In the genomic region with DNA sequence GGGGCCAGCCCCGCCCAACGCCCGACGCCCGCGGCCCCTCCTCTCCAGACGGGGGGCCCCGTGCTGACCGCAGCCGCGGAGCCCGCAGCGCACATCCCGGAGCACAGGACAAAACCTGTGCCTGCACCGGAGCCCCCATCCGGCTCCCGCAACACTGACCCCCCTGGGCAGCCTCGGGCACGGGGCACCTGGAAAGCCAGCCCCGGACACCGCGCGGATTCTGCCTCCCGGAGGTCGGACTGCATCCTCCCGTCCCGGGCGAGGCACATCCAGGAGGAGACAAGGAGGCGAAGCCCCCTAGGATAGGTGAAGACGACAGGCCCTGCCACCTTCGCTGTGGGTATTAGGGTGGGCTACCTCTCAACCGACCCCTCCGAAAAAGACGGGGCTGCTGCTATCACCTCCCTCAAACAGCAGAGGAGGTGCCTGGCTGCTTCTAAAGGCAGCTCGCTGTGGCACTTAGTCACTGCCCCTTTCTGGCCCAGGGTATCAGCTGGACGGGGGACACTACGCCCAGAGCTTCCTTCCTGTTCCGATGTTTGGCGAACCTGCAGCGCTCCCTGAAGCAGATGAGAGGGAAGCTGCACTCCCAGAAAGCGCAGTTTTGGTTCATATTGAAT, we compare ENCODE assay signal across 1 cellular context.
A peak's percentile ranks its signal among the peaks of the same experiment; 100 is the strongest.
TF ChIP-seq lines count a peak whose summit lies in the region.

No MANE protein-coding gene starts in this region.

TF ChIP-seq in K562, 482 proteins besides CTCF, POLR2A, EP300 and RAD21 (continued from another document and continues in another):
- TF ChIP-seq, protein P1, sequence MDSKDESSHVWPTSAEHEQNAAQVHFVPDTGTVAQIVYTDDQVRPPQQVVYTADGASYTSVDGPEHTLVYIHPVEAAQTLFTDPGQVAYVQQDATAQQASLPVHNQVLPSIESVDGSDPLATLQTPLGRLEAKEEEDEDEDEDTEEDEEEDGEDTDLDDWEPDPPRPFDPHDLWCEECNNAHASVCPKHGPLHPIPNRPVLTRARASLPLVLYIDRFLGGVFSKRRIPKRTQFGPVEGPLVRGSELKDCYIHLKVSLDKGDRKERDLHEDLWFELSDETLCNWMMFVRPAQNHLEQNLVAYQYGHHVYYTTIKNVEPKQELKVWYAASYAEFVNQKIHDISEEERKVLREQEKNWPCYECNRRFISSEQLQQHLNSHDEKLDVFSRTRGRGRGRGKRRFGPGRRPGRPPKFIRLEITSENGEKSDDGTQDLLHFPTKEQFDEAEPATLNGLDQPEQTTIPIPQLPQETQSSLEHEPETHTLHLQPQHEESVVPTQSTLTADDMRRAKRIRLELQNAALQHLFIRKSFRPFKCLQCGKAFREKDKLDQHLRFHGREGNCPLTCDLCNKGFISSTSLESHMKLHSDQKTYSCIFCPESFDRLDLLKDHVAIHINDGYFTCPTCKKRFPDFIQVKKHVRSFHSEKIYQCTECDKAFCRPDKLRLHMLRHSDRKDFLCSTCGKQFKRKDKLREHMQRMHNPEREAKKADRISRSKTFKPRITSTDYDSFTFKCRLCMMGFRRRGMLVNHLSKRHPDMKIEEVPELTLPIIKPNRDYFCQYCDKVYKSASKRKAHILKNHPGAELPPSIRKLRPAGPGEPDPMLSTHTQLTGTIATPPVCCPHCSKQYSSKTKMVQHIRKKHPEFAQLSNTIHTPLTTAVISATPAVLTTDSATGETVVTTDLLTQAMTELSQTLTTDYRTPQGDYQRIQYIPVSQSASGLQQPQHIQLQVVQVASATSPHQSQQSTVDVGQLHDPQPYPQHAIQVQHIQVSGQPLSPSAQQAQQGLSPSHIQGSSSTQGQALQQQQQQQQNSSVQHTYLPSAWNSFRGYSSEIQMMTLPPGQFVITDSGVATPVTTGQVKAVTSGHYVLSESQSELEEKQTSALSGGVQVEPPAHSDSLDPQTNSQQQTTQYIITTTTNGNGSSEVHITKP (IDR thresholded peaks at IDR 0.05; ENCODE audit: partially characterized antibody) = no peak
- TF ChIP-seq, protein P2, sequence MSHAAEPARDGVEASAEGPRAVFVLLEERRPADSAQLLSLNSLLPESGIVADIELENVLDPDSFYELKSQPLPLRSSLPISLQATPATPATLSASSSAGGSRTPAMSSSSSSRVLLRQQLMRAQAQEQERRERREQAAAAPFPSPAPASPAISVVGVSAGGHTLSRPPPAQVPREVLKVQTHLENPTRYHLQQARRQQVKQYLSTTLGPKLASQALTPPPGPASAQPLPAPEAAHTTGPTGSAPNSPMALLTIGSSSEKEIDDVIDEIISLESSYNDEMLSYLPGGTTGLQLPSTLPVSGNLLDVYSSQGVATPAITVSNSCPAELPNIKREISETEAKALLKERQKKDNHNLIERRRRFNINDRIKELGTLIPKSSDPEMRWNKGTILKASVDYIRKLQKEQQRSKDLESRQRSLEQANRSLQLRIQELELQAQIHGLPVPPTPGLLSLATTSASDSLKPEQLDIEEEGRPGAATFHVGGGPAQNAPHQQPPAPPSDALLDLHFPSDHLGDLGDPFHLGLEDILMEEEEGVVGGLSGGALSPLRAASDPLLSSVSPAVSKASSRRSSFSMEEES (CRISPR knock-in tag; IDR thresholded peaks at IDR 0.05) = no peak
- TF ChIP-seq SIN3A (IDR thresholded peaks at IDR 0.05; ENCODE audit: borderline replicate concordance in 2 of 2, control insufficient read depth in 1 of 2, low read depth in 2 of 2, low read length in 2 of 2) = no peak
- TF ChIP-seq NONO (IDR thresholded peaks at IDR 0.05; ENCODE audit: low read depth in 2 of 2, low read length in 1 of 2) = 0 out of 4 replicates have a peak, but pooled peaks of 1 of the 2 experiments have one; percentile 2
- no peak for TF ChIP-seq KLF10 (CRISPR knock-in tag; IDR thresholded peaks at IDR 0.05)
- TF ChIP-seq, protein P3, sequence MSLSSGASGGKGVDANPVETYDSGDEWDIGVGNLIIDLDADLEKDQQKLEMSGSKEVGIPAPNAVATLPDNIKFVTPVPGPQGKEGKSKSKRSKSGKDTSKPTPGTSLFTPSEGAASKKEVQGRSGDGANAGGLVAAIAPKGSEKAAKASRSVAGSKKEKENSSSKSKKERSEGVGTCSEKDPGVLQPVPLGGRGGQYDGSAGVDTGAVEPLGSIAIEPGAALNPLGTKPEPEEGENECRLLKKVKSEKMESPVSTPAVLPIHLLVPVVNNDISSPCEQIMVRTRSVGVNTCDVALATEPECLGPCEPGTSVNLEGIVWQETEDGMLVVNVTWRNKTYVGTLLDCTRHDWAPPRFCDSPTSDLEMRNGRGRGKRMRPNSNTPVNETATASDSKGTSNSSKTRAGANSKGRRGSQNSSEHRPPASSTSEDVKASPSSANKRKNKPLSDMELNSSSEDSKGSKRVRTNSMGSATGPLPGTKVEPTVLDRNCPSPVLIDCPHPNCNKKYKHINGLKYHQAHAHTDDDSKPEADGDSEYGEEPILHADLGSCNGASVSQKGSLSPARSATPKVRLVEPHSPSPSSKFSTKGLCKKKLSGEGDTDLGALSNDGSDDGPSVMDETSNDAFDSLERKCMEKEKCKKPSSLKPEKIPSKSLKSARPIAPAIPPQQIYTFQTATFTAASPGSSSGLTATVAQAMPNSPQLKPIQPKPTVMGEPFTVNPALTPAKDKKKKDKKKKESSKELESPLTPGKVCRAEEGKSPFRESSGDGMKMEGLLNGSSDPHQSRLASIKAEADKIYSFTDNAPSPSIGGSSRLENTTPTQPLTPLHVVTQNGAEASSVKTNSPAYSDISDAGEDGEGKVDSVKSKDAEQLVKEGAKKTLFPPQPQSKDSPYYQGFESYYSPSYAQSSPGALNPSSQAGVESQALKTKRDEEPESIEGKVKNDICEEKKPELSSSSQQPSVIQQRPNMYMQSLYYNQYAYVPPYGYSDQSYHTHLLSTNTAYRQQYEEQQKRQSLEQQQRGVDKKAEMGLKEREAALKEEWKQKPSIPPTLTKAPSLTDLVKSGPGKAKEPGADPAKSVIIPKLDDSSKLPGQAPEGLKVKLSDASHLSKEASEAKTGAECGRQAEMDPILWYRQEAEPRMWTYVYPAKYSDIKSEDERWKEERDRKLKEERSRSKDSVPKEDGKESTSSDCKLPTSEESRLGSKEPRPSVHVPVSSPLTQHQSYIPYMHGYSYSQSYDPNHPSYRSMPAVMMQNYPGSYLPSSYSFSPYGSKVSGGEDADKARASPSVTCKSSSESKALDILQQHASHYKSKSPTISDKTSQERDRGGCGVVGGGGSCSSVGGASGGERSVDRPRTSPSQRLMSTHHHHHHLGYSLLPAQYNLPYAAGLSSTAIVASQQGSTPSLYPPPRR (CRISPR knock-in tag; IDR thresholded peaks at IDR 0.05; ENCODE audit: borderline replicate concordance) = peak; percentile 35; the same call in 1 of the 2 replicates
- TF ChIP-seq ZKSCAN3 (CRISPR knock-in tag; IDR thresholded peaks at IDR 0.05) = no peak
- no peak for TF ChIP-seq POLR2B (IDR thresholded peaks at IDR 0.05; ENCODE audit: low read depth, partially characterized antibody)
- no peak for TF ChIP-seq NFIC (IDR thresholded peaks at IDR 0.05)
- TF ChIP-seq, protein P4, sequence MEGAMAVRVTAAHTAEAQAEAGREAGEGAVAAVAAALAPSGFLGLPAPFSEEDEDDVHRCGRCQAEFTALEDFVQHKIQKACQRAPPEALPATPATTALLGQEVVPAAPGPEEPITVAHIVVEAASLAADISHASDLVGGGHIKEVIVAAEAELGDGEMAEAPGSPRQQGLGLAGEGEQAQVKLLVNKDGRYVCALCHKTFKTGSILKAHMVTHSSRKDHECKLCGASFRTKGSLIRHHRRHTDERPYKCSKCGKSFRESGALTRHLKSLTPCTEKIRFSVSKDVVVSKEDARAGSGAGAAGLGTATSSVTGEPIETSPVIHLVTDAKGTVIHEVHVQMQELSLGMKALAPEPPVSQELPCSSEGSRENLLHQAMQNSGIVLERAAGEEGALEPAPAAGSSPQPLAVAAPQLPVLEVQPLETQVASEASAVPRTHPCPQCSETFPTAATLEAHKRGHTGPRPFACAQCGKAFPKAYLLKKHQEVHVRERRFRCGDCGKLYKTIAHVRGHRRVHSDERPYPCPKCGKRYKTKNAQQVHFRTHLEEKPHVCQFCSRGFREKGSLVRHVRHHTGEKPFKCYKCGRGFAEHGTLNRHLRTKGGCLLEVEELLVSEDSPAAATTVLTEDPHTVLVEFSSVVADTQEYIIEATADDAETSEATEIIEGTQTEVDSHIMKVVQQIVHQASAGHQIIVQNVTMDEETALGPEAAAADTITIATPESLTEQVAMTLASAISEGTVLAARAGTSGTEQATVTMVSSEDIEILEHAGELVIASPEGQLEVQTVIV (CRISPR knock-in tag; IDR thresholded peaks at IDR 0.05; ENCODE audit: borderline replicate concordance) = no peak
- no peak for TF ChIP-seq ZNF444 (CRISPR knock-in tag; IDR thresholded peaks at IDR 0.05)
- no peak for TF ChIP-seq CSDE1 (IDR thresholded peaks at IDR 0.05)
- TF ChIP-seq NUFIP1 (IDR thresholded peaks at IDR 0.05; ENCODE audit: partially characterized antibody) = no peak
- no peak for TF ChIP-seq ZNF263 (CRISPR knock-in tag; IDR thresholded peaks at IDR 0.05; ENCODE audit: borderline replicate concordance)
- no peak for TF ChIP-seq ZNF175 (CRISPR knock-in tag; IDR thresholded peaks at IDR 0.05; ENCODE audit: low read depth)
- TF ChIP-seq SMC3 (conservative IDR thresholded peaks at IDR 0.05; ENCODE audit: insufficient read depth, low read depth, low read length) = no peak
- no peak for TF ChIP-seq TCF7L2 (IDR thresholded peaks at IDR 0.05; ENCODE audit: low read depth, low read length)
- TF ChIP-seq, protein P5, sequence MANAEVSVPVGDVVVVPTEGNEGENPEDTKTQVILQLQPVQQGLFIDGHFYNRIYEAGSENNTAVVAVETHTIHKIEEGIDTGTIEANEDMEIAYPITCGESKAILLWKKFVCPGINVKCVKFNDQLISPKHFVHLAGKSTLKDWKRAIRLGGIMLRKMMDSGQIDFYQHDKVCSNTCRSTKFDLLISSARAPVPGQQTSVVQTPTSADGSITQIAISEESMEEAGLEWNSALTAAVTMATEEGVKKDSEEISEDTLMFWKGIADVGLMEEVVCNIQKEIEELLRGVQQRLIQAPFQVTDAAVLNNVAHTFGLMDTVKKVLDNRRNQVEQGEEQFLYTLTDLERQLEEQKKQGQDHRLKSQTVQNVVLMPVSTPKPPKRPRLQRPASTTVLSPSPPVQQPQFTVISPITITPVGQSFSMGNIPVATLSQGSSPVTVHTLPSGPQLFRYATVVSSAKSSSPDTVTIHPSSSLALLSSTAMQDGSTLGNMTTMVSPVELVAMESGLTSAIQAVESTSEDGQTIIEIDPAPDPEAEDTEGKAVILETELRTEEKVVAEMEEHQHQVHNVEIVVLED (CRISPR knock-in tag; IDR thresholded peaks at IDR 0.05) = 0 out of 2 replicates have a peak, but pooled peaks have one; percentile 35
- TF ChIP-seq, protein P6, sequence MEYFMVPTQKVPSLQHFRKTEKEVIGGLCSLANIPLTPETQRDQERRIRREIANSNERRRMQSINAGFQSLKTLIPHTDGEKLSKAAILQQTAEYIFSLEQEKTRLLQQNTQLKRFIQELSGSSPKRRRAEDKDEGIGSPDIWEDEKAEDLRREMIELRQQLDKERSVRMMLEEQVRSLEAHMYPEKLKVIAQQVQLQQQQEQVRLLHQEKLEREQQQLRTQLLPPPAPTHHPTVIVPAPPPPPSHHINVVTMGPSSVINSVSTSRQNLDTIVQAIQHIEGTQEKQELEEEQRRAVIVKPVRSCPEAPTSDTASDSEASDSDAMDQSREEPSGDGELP (CRISPR knock-in tag; IDR thresholded peaks at IDR 0.05; ENCODE audit: borderline replicate concordance) = peak; percentile 52; the same call in 1 of the 2 replicates
- TF ChIP-seq, protein P7, sequence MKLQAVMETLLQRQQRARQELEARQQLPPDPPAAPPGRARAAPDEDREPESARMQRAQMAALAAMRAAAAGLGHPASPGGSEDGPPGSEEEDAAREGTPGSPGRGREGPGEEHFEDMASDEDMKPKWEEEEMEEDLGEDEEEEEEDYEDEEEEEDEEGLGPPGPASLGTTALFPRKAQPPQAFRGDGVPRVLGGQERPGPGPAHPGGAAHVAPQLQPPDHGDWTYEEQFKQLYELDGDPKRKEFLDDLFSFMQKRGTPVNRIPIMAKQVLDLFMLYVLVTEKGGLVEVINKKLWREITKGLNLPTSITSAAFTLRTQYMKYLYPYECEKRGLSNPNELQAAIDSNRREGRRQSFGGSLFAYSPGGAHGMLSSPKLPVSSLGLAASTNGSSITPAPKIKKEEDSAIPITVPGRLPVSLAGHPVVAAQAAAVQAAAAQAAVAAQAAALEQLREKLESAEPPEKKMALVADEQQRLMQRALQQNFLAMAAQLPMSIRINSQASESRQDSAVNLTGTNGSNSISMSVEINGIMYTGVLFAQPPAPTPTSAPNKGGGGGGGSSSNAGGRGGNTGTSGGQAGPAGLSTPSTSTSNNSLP (IDR thresholded peaks at IDR 0.05; ENCODE audit: borderline replicate concordance, low read depth, low read length) = no peak
- TF ChIP-seq SIN3B (IDR thresholded peaks at IDR 0.05; ENCODE audit: low read depth) = peak; percentile 53
- TF ChIP-seq, protein P8, sequence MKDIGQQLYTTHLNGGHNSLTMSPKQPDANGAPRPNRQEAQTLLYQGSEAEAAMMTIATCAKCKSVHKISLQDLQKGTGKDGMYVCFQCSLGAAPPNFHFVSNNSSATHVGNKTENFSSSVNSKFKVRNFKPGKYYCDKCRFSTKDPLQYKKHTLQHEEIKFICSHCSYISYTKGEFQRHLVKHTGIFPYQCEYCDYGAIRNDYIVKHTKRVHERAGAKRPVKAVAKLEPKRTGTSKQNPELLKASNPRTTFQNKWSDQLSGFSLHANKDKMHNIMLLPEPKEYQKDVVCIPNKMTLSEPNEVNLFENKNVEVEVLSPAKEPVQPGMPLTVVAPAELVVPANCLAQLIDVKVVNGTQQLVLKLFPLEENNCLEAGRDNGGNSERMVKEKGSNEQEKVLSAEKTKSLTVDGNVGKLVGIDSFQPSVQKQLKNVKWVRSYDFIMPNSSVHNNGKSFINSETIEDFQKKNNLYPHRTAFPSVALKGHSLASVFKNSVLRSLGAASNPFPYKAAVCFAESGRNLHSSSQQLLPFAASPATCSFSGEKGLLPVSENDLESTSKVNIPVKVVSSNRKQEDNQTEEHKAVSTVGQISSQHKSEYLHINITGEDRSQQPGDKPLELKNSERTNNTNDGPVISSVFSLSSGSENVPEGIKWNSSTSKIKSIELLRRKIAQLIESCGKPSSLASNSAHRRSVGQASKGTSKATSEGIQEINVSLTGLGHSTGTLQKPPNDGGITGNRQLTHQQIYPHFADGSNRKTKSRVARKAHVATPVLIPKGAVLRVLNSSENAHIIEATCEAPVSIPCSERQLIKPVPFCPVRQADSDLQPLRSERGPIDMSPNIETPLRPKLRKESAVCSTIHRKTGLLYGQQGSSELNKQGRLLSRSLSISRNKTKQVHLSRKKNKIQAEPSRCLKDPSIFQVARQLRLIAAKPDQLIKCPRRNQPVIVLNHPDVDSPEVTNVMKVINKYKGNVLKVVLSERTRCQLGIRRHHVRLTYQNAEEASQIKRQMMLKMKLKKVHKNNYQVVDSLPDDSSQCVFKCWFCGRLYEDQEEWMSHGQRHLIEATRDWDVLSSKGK (CRISPR knock-in tag; IDR thresholded peaks at IDR 0.05) = no peak
- TF ChIP-seq ASH1L (IDR thresholded peaks at IDR 0.05; ENCODE audit: borderline replicate concordance, low read depth, partially characterized antibody) = no peak
- TF ChIP-seq CHD4 (IDR thresholded peaks at IDR 0.05; ENCODE audit: insufficient read depth, insufficient replicate concordance, low read depth, low read length, poor library complexity, severe bottlenecking) = no peak
- TF ChIP-seq, protein P9, sequence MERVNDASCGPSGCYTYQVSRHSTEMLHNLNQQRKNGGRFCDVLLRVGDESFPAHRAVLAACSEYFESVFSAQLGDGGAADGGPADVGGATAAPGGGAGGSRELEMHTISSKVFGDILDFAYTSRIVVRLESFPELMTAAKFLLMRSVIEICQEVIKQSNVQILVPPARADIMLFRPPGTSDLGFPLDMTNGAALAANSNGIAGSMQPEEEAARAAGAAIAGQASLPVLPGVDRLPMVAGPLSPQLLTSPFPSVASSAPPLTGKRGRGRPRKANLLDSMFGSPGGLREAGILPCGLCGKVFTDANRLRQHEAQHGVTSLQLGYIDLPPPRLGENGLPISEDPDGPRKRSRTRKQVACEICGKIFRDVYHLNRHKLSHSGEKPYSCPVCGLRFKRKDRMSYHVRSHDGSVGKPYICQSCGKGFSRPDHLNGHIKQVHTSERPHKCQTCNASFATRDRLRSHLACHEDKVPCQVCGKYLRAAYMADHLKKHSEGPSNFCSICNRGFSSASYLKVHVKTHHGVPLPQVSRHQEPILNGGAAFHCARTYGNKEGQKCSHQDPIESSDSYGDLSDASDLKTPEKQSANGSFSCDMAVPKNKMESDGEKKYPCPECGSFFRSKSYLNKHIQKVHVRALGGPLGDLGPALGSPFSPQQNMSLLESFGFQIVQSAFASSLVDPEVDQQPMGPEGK (CRISPR knock-in tag; IDR thresholded peaks at IDR 0.05; ENCODE audit: borderline replicate concordance) = no peak
- TF ChIP-seq ARID2 (IDR thresholded peaks at IDR 0.05) = no peak
